In genomic region chr2:8679827-8680731, GRCh38 we compare ENCODE assay signal across 7 cellular contexts. TPM values are rescaled to one million over a fixed set of nuclear protein-coding genes. Genes with fewer than 3 reads are reported as not detected.
A peak's percentile ranks its signal among the peaks of the same experiment; 100 is the strongest.
DNase-seq lines count a peak whose midpoint lies in the region; ATAC-seq and TF ChIP-seq lines count a peak whose summit lies in the region.

No MANE protein-coding gene starts in this region.

- H3K27ac Mint-ChIP-seq in activated naive CD8-positive, alpha-beta T cell treated with anti-CD3 and anti-CD28 coated beads for 36 hours, result peak overlapping the region; percentile 72

- H3K36me3 Mint-ChIP-seq in activated naive CD8-positive, alpha-beta T cell treated with anti-CD3 and anti-CD28 coated beads for 36 hours, result peaks cover 23% of the 10 kb centered on the region

- no peak for TF ChIP-seq EP300 in sigmoid colon (IDR thresholded peaks at IDR 0.05)

- peaks cover 38% of the 10 kb centered on the region for H3K4me1 Mint-ChIP-seq in activated naive CD8-positive, alpha-beta T cell treated with anti-CD3 and anti-CD28 coated beads for 36 hours

- TF ChIP-seq POLR2A in sigmoid colon (IDR thresholded peaks at IDR 0.05), result peak in 1 of 2 donors; percentile 57

- peak overlapping the region; percentile 68 for H3K4me3 Mint-ChIP-seq in activated naive CD8-positive, alpha-beta T cell treated with anti-CD3 and anti-CD28 coated beads for 36 hours

- 10 to 56% methylated on average over 19 of the region's 19 CpGs for WGBS in sigmoid colon, 2 donors

- peaks cover 46% of the 10 kb centered on the region for H3K27me3 Mint-ChIP-seq in activated naive CD8-positive, alpha-beta T cell treated with anti-CD3 and anti-CD28 coated beads for 36 hours

- H3K36me3 ChIP-seq in ES-I3 (ENCODE audit: insufficient read depth, low read length) (no peaks in the 10 kb centered on the region), sigmoid colon (no peaks in the 10 kb centered on the region)

- H3K9me3 Mint-ChIP-seq in activated naive CD8-positive, alpha-beta T cell treated with anti-CD3 and anti-CD28 coated beads for 36 hours, result peaks cover 10% of the 10 kb centered on the region

- ATAC-seq in HG03280 (IDR thresholded peaks at IDR 0.05; ENCODE audit: unreplicated experiment), result no peak

- intact Hi-C loops in sigmoid colon (cut with DNase I), result loop anchor here (5.0 to 10.0 kb wide), 6 partner anchors 98 to 678 kb away; no protein-coding TSS in a partner anchor

- H3K9me3 ChIP-seq in ES-I3 (ENCODE audit: control insufficient read depth, insufficient read depth, low read length) (no peaks in the 10 kb centered on the region), sigmoid colon (no peaks in the 10 kb centered on the region)

- peak overlapping the region; percentile 90 to 99 (median 98) for H3K27ac ChIP-seq in sigmoid colon

- H3K4me1 ChIP-seq in ES-I3 (ENCODE audit: insufficient read depth, low read length) (peaks cover 13% of the 10 kb centered on the region; the same call in 1 of the 2 replicates), sigmoid colon (peaks cover 0 to 53% (median 39%) of the 10 kb centered on the region in 4 donors)

- no peak for TF ChIP-seq CTCF in sigmoid colon (IDR thresholded peaks at IDR 0.05)

- H3K27me3 ChIP-seq in sigmoid colon, result no peaks in the 10 kb centered on the region

- peak overlapping the region; percentile 63; the same call in 1 of the 2 replicates for H3K9ac ChIP-seq in ES-I3 (ENCODE audit: low read depth, low read length)

- DNase-seq in NCI-H1694 treated with DMSO at 0.1 percent for 48 hours (lab: John Stamatoyannopoulos, UW) (peak; percentile 94), hippocampal formation (lab: John Stamatoyannopoulos, UW) (peak; percentile 20 to 50), sigmoid colon (peak; percentile 77), NCI-H187 treated with DMSO at 0.1 percent for 48 hours (lab: John Stamatoyannopoulos, UW) (no peak)
- no peak for DNase-seq in activated naive CD8-positive, alpha-beta T cell treated with anti-CD3 and anti-CD28 coated beads for 36 hours

- peak overlapping the region; percentile 56 to 80 (median 67) for H3K4me3 ChIP-seq in sigmoid colon

RNA-seq across cellular contexts. Expression of gene ID2, which starts 1.8 kb away (rescaled TPM):
- 10 to 100 TPM; 61.1 to 62.5 TPM for total RNA-seq in activated naive CD8-positive, alpha-beta T cell treated with anti-CD3 and anti-CD28 coated beads for 36 hours
- total RNA-seq in sigmoid colon, result 100 to 1,000 TPM; 376 to 615 (median 527) TPM
- polyA plus RNA-seq in sigmoid colon, result 100 to 1,000 TPM; 154 to 306 (median 224) TPM

Comparison
In these comparisons a context has a peak if more than half of its experiments do, and no peak if none do; other contexts are left out.
1. DNase-seq: peak in NCI-H1694 treated with DMSO at 0.1 percent for 48 hours (single experiment), hippocampal formation (2 of 2) and sigmoid colon (single experiment); none in activated naive CD8-positive, alpha-beta T cell treated with anti-CD3 and anti-CD28 coated beads for 36 hours (single experiment) and NCI-H187 treated with DMSO at 0.1 percent for 48 hours (single experiment).
2. RNA of gene ID2, which starts 1.8 kb away (total RNA-seq): 376 to 615 TPM in sigmoid colon; 61.1 to 62.5 TPM in activated naive CD8-positive, alpha-beta T cell treated with anti-CD3 and anti-CD28 coated beads for 36 hours; every median in the first group is over 4 times any median in the second.